ENCODE assay signal across 13 cellular contexts in the genomic region with DNA sequence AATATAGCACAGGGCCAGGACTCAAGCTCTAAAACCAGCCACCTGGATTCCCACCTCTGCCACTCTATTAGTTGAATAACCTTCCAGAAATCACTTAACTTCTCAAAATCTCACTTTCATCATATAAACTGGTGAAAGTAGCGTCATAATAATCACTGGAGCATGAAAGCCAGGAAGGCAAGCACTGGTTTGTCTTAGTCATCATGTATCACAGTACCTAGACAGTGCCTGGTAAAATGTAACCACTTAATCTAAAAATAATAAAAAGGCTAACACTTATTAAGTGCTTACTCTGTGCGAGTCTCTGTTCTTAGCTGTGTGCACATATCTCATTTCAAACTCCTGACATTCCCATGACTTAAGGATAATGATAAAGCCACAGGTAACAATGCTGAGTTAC.
"Had no signal": no experiment of that assay in that cellular context is flagged by ENCODE, and none has a peak within 500 bp of the region (broad histone marks: within the 10 kb centered on the region; RNA-seq: fewer than 3 reads in every experiment).

No MANE protein-coding gene starts in this region.

- H3K4me1 ChIP-seq: heart right ventricle had no signal

- H3K36me3 ChIP-seq: cardiac muscle cell, heart right ventricle had no signal

- FAIRE-seq: colon, keratinocyte had no signal

- ATAC-seq: heart right ventricle, WTC11 had no signal

- DNase-seq: activated CD4-positive, alpha-beta T cell treated with anti-CD3 and anti-CD28 coated beads, Interleukin-2, amount 10 ng/mL, durations not matched to agents 24 days and 14 days; activated naive CD4-positive, alpha-beta T cell treated with anti-CD3 and anti-CD28 coated beads for 36 hours; foreskin melanocyte; heart right ventricle; mesendoderm; stimulated activated CD4-positive, alpha-beta T cell treated with anti-CD3 and anti-CD28 coated beads, Interleukin-12 subunit alpha, Interleukin-12 subunit beta, amount 100 ng/mL, for 4 hours; stimulated activated CD4-positive, alpha-beta T cell treated with anti-CD3 and anti-CD28 coated beads, Interleukin-2, amount 100 ng/mL, for 48 hours; stimulated activated naive CD4-positive, alpha-beta T cell treated with Interleukin-2 at 50 U/mL for 16 hours; trophoblast cell had no signal

- H3K27me3 ChIP-seq: cardiac muscle cell had no signal

- H3K4me3 ChIP-seq: cardiac muscle cell, heart right ventricle had no signal

- H3K9me3 ChIP-seq: heart right ventricle had no signal

- H3K27ac ChIP-seq: cardiac muscle cell, heart right ventricle had no signal
